ENCODE assay signal across 9 cellular contexts in the genomic region with DNA sequence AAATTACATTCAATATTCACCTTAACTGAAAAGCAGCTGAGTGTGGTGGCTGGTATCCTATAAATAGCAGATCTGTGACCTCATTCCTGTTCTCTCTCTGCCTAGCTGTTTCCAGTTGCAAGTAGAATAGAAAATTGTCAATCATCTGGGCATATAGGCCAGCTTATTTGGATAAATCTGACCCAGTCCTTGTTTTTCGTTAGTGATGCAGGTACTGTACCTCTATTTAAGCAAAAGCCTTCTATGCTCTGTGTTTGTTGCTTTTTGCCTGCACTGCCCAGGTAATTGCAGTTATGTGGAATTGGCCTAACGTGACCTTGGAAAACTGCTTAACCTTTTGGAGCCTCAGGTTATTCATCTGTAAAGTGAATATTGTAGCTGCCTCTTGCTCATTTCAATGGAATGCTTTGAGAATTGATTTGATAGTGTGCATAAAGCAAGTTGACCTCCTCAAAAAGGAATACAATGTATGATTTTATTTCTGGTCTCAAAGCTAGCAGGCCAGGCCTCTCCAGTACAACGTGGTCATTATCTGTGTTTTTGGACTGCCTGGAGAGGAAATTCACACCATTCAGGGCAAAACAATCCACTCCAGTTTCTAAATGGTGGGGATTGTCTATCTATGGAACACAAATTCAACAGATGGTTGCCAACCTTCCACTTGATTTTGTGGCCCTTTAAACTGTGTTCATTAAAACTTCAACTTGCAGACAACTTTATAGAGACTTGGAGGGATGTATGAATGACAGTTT.
DNase-seq lines count a peak whose midpoint lies in the region; ATAC-seq, FAIRE-seq and TF ChIP-seq lines count a peak whose summit lies in the region.
"Had no signal": no experiment of that assay in that cellular context is flagged by ENCODE, and none has a peak within 500 bp of the region (broad histone marks: within the 10 kb centered on the region; RNA-seq: fewer than 3 reads in every experiment).

No MANE protein-coding gene starts in this region.

- 38 to 48% (median 46%) methylated on average over 3 of the region's 3 CpGs for WGBS in adrenal gland, 4 donors
- 3% methylated on average over 3 of the region's 3 CpGs for WGBS in HepG2 (ENCODE audit: low lambda C conversion rate)

- in situ Hi-C loops in HepG2 (cut with HindIII; ENCODE audit: extremely low pct_ligation_motif_present, low pct_unique_long_range_greater_than_20kb), result loop anchor here (10.0 kb wide), 1 partner anchor 562 kb away; no protein-coding TSS in a partner anchor

- H3K4me3 ChIP-seq in BLaER1 treated with 17β-estradiol and CSF1 and Interleukin-3, amounts not matched to agents 10 nM and 100 nM, result no peak overlapping the region
- H3K4me3 ChIP-seq in adrenal gland, result no peak overlapping the region
- no peak overlapping the region for H3K4me3 ChIP-seq in HepG2 (replicated peaks in 1 of 3; ENCODE audit: insufficient read depth in 1 of 3, low read depth in 2 of 3, low read length in 3 of 3)

- H3K27me3 Mint-ChIP-seq in immature natural killer cell (ENCODE audit: low read depth in 3 of 3), result peaks cover under 1 to 5% (median 2%) of the 10 kb centered on the region in 3 donors

- TF ChIP-seq EP300 in HepG2 (IDR thresholded peaks at IDR 0.05; ENCODE audit: low read depth in 2 of 2, low read length in 2 of 2) (no peak), HepG2 (CRISPR knock-in tag; IDR thresholded peaks at IDR 0.05; ENCODE audit: borderline replicate concordance) (no peak)

- H2AFZ ChIP-seq in HepG2 (ENCODE audit: low read length), result no peak overlapping the region

- POLR2A ChIA-PET in HepG2 (lab: Yijun Ruan, JAX), result no interaction called here

- TF ChIP-seq POLR2A in adrenal gland (IDR thresholded peaks at IDR 0.05) (no peak), HepG2 (IDR thresholded peaks at IDR 0.05; ENCODE audit: insufficient read depth in 1 of 2, low read depth in 2 of 2, low read length in 2 of 2) (no peak)

- H3K9me3 Mint-ChIP-seq in immature natural killer cell, result no peaks in the 10 kb centered on the region

- H3K4me3 Mint-ChIP-seq in immature natural killer cell, result no peak overlapping the region

- H3K9ac ChIP-seq in BLaER1 treated with 17β-estradiol and CSF1 and Interleukin-3, amounts not matched to agents 10 nM and 100 nM, result no peak overlapping the region
- no peak overlapping the region for H3K9ac ChIP-seq in HepG2 (ENCODE audit: insufficient read depth, low read depth, low read length)

- no peaks in the 10 kb centered on the region for H3K27me3 ChIP-seq in BLaER1 treated with 17β-estradiol and CSF1 and Interleukin-3, amounts not matched to agents 10 nM and 100 nM
- H3K27me3 ChIP-seq in adrenal gland (no peaks in the 10 kb centered on the region), HepG2 (ENCODE audit: control insufficient read depth in 1 of 2, insufficient read depth in 2 of 2, low read length in 2 of 2) (no peaks in the 10 kb centered on the region)

- no peaks in the 10 kb centered on the region for H3K79me2 ChIP-seq in HepG2 (ENCODE audit: insufficient read depth, low read length)

- TF ChIP-seq RAD21 in HepG2 (CRISPR knock-in tag; IDR thresholded peaks at IDR 0.05), result no peak

- no peaks in the 10 kb centered on the region for H3K4me1 Mint-ChIP-seq in immature natural killer cell

- no peak for DNase-seq in adrenal gland
- DNase-seq in HepG2 (ENCODE audit: low spot score), result peak; percentile 7
- no peak for DNase-seq in AG08396 (ENCODE audit: low spot score)
- no peak for DNase-seq in immature natural killer cell
- no peak for DNase-seq in HuH-7 (ENCODE audit: low spot score)

- no peak overlapping the region for H3K27ac Mint-ChIP-seq in immature natural killer cell

- no peak for FAIRE-seq in HepG2 (lab: Jason Lieb, UNC)

- no peaks in the 10 kb centered on the region for H3K9me3 ChIP-seq in BLaER1 treated with 17β-estradiol and CSF1 and Interleukin-3, amounts not matched to agents 10 nM and 100 nM (replicated peaks in 1 of 11)
- no peaks in the 10 kb centered on the region for H3K9me3 ChIP-seq in adrenal gland (replicated peaks in 1 of 3)
- no peaks in the 10 kb centered on the region for H3K9me3 ChIP-seq in HepG2 (ENCODE audit: low read length)

- peak overlapping the region in 3 of 11 experiments; percentile 45 to 68 (median 56); a peak in 3 of 22 replicates for H3K27ac ChIP-seq in BLaER1 treated with 17β-estradiol and CSF1 and Interleukin-3, amounts not matched to agents 10 nM and 100 nM
- H3K27ac ChIP-seq in adrenal gland (peak overlapping the region in 3 of 5 donors; percentile 28 to 61 (median 61)), HepG2 (ENCODE audit: extremely low read length, insufficient read depth, low read length) (no peak overlapping the region)

- H3K4me1 ChIP-seq in BLaER1 treated with 17β-estradiol and CSF1 and Interleukin-3, amounts not matched to agents 10 nM and 100 nM, result peaks cover 14 to 45% (median 16%) of the 10 kb centered on the region in 10 experiments
- H3K4me1 ChIP-seq in adrenal gland (replicated peaks in 1 of 2) (peaks cover 19 to 21% of the 10 kb centered on the region in 2 donors), HepG2 (ENCODE audit: insufficient read depth, low read length) (no peaks in the 10 kb centered on the region)

- intact Hi-C loops in adrenal gland (cut with DNase I) (loop anchor here in 1 of 2 donors (10.0 kb wide), 1 partner anchor 508 kb away; a partner anchor contains a TSS), HepG2 (cut with micrococcal nuclease; ENCODE audit: unreplicated experiment) (loop anchor here (5.0 to 10.0 kb wide), 3 partner anchors 222 to 1039 kb away; a partner anchor contains a TSS)

- H3K4me2 ChIP-seq in BLaER1 treated with 17β-estradiol and CSF1 and Interleukin-3, amounts not matched to agents 10 nM and 100 nM, result peak overlapping the region in 10 of 11 experiments; percentile 3 to 82 (median 32); a peak in 17 of 22 replicates
- no peak overlapping the region for H3K4me2 ChIP-seq in HepG2 (ENCODE audit: low read depth, low read length)

- H3K36me3 ChIP-seq in BLaER1 treated with 17β-estradiol and CSF1 and Interleukin-3, amounts not matched to agents 10 nM and 100 nM, result no peaks in the 10 kb centered on the region
- H3K36me3 ChIP-seq in adrenal gland (replicated peaks in 1 of 2), result no peaks in the 10 kb centered on the region
- H3K36me3 ChIP-seq in HepG2 (replicated peaks in 1 of 2; ENCODE audit: control insufficient read depth in 1 of 2, insufficient read depth in 2 of 2, low read length in 2 of 2), result no peaks in the 10 kb centered on the region

- BruUV-seq in HepG2 (replicated peaks; lab: Mats Ljungman, UMichigan), result no TSS peak

- H3K36me3 Mint-ChIP-seq in immature natural killer cell, result no peaks in the 10 kb centered on the region

- ATAC-seq in HG03039 (IDR thresholded peaks at IDR 0.05; ENCODE audit: unreplicated experiment) (peak; percentile 49), HepG2 (no peak; the same call in 2 of the 3 replicates), GM19397 (IDR thresholded peaks at IDR 0.05; ENCODE audit: unreplicated experiment) (no peak)
- ATAC-seq: esophagus mucosa had no signal

- TF ChIP-seq CTCF in adrenal gland (IDR thresholded peaks at IDR 0.05), result no peak
- no peak for TF ChIP-seq CTCF in HepG2 (CRISPR knock-in tag; IDR thresholded peaks at IDR 0.05)

- CTCF ChIA-PET in HepG2 (lab: Yijun Ruan, JAX; ENCODE audit: low intra/inter-chr PET ratio, low total read pairs), result no interaction called here

- no peaks in the 10 kb centered on the region for H4K20me1 ChIP-seq in BLaER1 treated with 17β-estradiol and CSF1 and Interleukin-3, amounts not matched to agents 10 nM and 100 nM
- H4K20me1 ChIP-seq in HepG2 (ENCODE audit: insufficient read depth, low read length), result no peaks in the 10 kb centered on the region

TF ChIP-seq in HepG2, 621 proteins besides CTCF, POLR2A, EP300 and RAD21:
- no peak for TF ChIP-seq MATR3 (CRISPR knock-in tag; IDR thresholded peaks at IDR 0.05)
- no peak for TF ChIP-seq TOPORS (CRISPR knock-in tag; IDR thresholded peaks at IDR 0.05)
- TF ChIP-seq SYNCRIP (IDR thresholded peaks at IDR 0.05; ENCODE audit: insufficient read depth, low read depth, low read length), result no peak
- no peak for TF ChIP-seq GTF3A (CRISPR knock-in tag; conservative IDR thresholded peaks at IDR 0.05)
- no peak for TF ChIP-seq NR1H2 (CRISPR knock-in tag; IDR thresholded peaks at IDR 0.05; ENCODE audit: borderline replicate concordance, low read depth)
